In the genomic region with DNA sequence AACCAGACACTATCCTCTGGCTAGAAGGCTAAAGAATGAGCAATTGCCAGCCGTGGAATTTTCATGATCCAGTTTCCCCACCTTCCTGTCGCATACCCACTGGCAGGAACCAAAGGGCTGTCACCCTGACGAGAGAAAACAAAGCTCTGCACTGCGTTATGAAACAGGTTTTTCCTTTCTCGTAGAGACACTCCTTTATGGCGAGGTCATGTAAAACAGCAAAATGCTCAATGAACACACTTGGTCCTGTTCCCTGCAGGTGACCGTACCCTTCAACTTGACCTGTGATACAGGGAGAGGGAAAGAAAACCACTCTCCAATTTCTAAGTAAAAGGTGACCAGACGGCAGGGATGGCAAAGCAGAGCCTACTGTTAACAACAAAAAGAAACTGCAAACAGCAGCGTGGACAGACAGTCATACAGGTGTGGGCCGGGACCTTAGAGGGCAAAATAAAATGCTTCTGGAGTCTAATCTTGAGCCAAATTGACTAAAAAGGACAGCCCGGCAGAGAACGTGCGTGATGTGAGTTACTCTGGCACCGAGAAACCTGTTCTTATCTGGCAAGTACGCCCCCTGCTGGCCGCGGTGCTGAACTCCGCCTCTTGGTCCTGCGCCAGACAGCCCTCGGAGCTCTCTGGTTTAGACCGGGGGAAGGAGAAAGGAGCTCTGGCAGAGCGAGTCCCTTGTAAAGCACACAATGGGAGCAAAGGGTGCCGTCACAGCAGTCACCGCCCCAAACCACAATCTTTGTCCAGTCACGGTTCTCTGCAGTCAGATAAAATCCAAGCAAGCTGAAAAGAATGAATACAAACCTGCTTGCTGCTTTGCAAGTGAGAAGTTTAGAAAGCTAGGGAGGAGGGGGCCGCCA, we compare ENCODE assay signal across 8 cellular contexts.
DNase-seq lines count a peak whose midpoint lies in the region; ATAC-seq and TF ChIP-seq lines count a peak whose summit lies in the region.

No MANE protein-coding gene starts in this region.

- DNase-seq in NCI-H524 (lab: John Stamatoyannopoulos, UW) (peak; percentile 55 to 86), dermis microvascular lymphatic vessel endothelial cell (ENCODE audit: low read depth in 2 of 2) (peak; percentile 95), right lobe of liver (peak; percentile 93)
- DNase-seq in activated CD4-positive, alpha-beta T cell treated with anti-CD3 and anti-CD28 coated beads, Interleukin-2, amount 10 ng/mL, durations not matched to agents 7 days and 5 days = peak; percentile 87
- DNase-seq in stimulated activated CD4-positive, alpha-beta T cell treated with anti-CD3 and anti-CD28 coated beads, Interleukin-4, amount 100 ng/mL, for 1 hour = peak; percentile 88

- H3K9ac ChIP-seq in BLaER1 = peak overlapping the region; percentile 38; the same call in 1 of the 2 replicates

- peaks cover 37% of the 10 kb centered on the region for H3K4me1 ChIP-seq in BLaER1
- peaks cover 0 to 6% (median 0%) of the 10 kb centered on the region in 4 donors for H3K4me1 ChIP-seq in right lobe of liver

- H3K27me3 ChIP-seq in BLaER1 = no peaks in the 10 kb centered on the region
- H3K27me3 ChIP-seq in right lobe of liver = no peaks in the 10 kb centered on the region

- intact Hi-C loops in right lobe of liver (cut with DNase I) = no loop called here

- peak; percentile 95 to 99 (median 98) for TF ChIP-seq CTCF in right lobe of liver (IDR thresholded peaks at IDR 0.05)

- CTCF ChIA-PET in activated CD4-positive, alpha-beta T cell treated with anti-CD3 and anti-CD28 coated beads, Interleukin-2, amount 10 ng/mL, durations not matched to agents 7 days and 5 days (lab: Charles Lee) = interaction anchor here (0.7 to 1.7 kb wide), 8 partner anchors 8 to 103 kb away, joined by 3 to 8 read pairs (median 3); no protein-coding TSS in a partner anchor

- no peaks in the 10 kb centered on the region for H3K36me3 Mint-ChIP-seq in activated CD4-positive, alpha-beta T cell treated with anti-CD3 and anti-CD28 coated beads, Interleukin-2, amount 10 ng/mL, durations not matched to agents 7 days and 5 days (ENCODE audit: low read depth)

- H3K9me3 ChIP-seq in BLaER1 (no peaks in the 10 kb centered on the region), right lobe of liver (no peaks in the 10 kb centered on the region)

- H3K4me3 ChIP-seq in BLaER1 (peak overlapping the region; percentile 51), right lobe of liver (peak overlapping the region; percentile 30 to 58 (median 48))

- H4K20me1 ChIP-seq in BLaER1 = no peaks in the 10 kb centered on the region

- peak overlapping the region; percentile 88 for H3K4me2 ChIP-seq in BLaER1

- peak; percentile 53 for ATAC-seq in GM19324 (IDR thresholded peaks at IDR 0.05; ENCODE audit: low FRiP score, unreplicated experiment)
- ATAC-seq in HG03457 (IDR thresholded peaks at IDR 0.05; ENCODE audit: unreplicated experiment) = peak; percentile 48
- peak; percentile 94 to 97 (median 95) for ATAC-seq in right lobe of liver

- peak overlapping the region; percentile 60; the same call in 1 of the 2 replicates for H3K27ac ChIP-seq in BLaER1
- peak overlapping the region; percentile 60 to 75 (median 64) for H3K27ac ChIP-seq in right lobe of liver

- H3K4me1 Mint-ChIP-seq in activated CD4-positive, alpha-beta T cell treated with anti-CD3 and anti-CD28 coated beads, Interleukin-2, amount 10 ng/mL, durations not matched to agents 7 days and 5 days = peaks cover 18% of the 10 kb centered on the region

- TF ChIP-seq POLR2A in right lobe of liver (IDR thresholded peaks at IDR 0.05) = no peak

- H3K27me3 Mint-ChIP-seq in activated CD4-positive, alpha-beta T cell treated with anti-CD3 and anti-CD28 coated beads, Interleukin-2, amount 10 ng/mL, durations not matched to agents 7 days and 5 days = peaks cover 24% of the 10 kb centered on the region

- no peaks in the 10 kb centered on the region for H3K36me3 ChIP-seq in BLaER1
- H3K36me3 ChIP-seq in right lobe of liver = no peaks in the 10 kb centered on the region

- H3K9me3 Mint-ChIP-seq in activated CD4-positive, alpha-beta T cell treated with anti-CD3 and anti-CD28 coated beads, Interleukin-2, amount 10 ng/mL, durations not matched to agents 7 days and 5 days = no peaks in the 10 kb centered on the region

- H3K27ac Mint-ChIP-seq in activated CD4-positive, alpha-beta T cell treated with anti-CD3 and anti-CD28 coated beads, Interleukin-2, amount 10 ng/mL, durations not matched to agents 7 days and 5 days = peak overlapping the region; percentile 68

- peak overlapping the region; percentile 71 for H3K4me3 Mint-ChIP-seq in activated CD4-positive, alpha-beta T cell treated with anti-CD3 and anti-CD28 coated beads, Interleukin-2, amount 10 ng/mL, durations not matched to agents 7 days and 5 days

- POLR2A ChIA-PET in activated CD4-positive, alpha-beta T cell treated with anti-CD3 and anti-CD28 coated beads, Interleukin-2, amount 10 ng/mL, durations not matched to agents 7 days and 5 days (lab: Charles Lee) = no interaction called here

- 2% methylated on average over 21 of the region's 26 CpGs for WGBS in right lobe of liver (ENCODE audit: insufficient coverage, low coverage, low lambda C conversion rate, missing lambda C conversion rate)

Comparison
In these comparisons a context has a peak if more than half of its experiments do, and no peak if none do; other contexts are left out.
1. Peak in every context shown above with its lines: DNase-seq, ATAC-seq, H3K4me3 ChIP-seq and H3K27ac ChIP-seq.